In the genomic region with DNA sequence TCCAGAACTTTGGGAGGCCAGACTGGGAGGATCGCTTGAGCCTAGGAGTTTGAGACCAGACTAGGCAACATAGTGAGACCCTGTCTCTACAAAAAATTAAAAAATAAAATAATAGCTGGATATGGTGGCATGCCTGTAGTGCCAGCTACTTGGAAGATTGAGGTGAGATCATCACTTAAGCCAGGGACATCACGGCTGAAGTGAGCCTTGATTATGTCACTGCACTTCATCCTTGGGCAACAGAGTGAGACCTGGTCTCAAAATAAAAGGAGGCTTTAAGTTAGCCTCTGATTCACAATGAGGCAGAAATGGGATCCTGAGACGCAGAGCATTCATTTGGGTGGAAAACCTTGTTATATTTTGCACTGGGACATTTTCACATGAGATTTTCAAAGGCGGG, we compare ENCODE assay signal across 24 cellular contexts.
"Had no signal": no experiment of that assay in that cellular context is flagged by ENCODE, and none has a peak within 500 bp of the region (broad histone marks: within the 10 kb centered on the region; RNA-seq: fewer than 3 reads in every experiment).

No MANE protein-coding gene starts in this region.

- H3K9ac ChIP-seq: parathyroid adenoma had no signal

- DNase-seq: cerebellar nuclear complex; effector memory CD8-positive, alpha-beta T cell; erythroblast; foreskin melanocyte; heart right ventricle; hypothalamus; left cardiac atrium; left ventricle myocardium inferior; lower lobe of right lung; midbrain; occipital lobe; retina; sigmoid colon; stimulated activated CD4-positive, alpha-beta T cell treated with anti-CD3 and anti-CD28 coated beads, Interleukin-2, amount 100 ng/mL, for 24 hours; stimulated activated CD4-positive, alpha-beta T cell treated with anti-CD3 and anti-CD28 coated beads, Interleukin-4, amount 100 ng/mL, for 4 hours; stimulated activated naive B cell treated with anti-CD40 and anti-IgM and Interleukin-4, amounts not matched to agents 10 μg/mL and 1 μg/mL and 100 μg/mL, for 72 hours; stimulated activated naive CD8-positive, alpha-beta T cell treated with anti-CD3 and anti-CD28 coated beads, Interleukin-15, amount 100 ng/mL, for 72 hours; testis; transverse colon had no signal

- H2AFZ ChIP-seq: parathyroid adenoma had no signal

- H3K4me1 ChIP-seq: parathyroid adenoma, prostate gland, sigmoid colon had no signal

- H3K9me3 ChIP-seq: heart right ventricle, left ventricle myocardium inferior, lower lobe of right lung, prostate gland, sigmoid colon, testis, transverse colon had no signal

- H3K36me3 ChIP-seq: heart right ventricle, left ventricle myocardium inferior, lower lobe of right lung, prostate gland, sigmoid colon, transverse colon had no signal

- H3K27me3 ChIP-seq: heart right ventricle, sigmoid colon, testis, transverse colon had no signal

- H3K27ac ChIP-seq: heart right ventricle, left ventricle myocardium inferior, lower lobe of right lung, parathyroid adenoma, prostate gland, sigmoid colon, skin epidermis, testis, transverse colon had no signal

- FAIRE-seq: colon, islet of Langerhans had no signal

- H3K4me3 ChIP-seq: heart right ventricle, left ventricle myocardium inferior, lower lobe of right lung, prostate gland, sigmoid colon, skin epidermis, testis, transverse colon had no signal
